In the genomic region with DNA sequence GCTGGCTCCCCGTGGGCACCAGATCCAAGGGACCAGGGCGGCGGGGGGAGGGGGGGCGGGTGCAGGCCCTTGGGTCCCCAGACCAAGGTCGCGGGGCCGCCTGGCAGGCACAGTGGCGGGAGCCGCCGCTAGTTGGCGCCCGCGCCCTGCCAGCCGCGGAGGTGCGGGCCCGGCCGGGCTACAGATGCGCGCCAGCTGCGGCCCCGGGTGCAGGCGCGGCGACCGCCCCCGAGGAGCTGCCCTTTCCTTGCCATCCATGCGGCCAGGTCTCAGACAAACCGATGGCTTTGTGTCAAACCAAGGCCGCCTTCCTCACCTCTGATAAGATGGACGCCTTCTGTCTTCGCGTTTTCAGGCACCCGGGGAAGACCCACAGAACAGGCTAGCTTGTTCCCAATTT, we compare ENCODE assay signal across 8 cellular contexts. TPM values are rescaled to one million over a fixed set of nuclear protein-coding genes. Genes with fewer than 3 reads are reported as not detected.
DNase-seq lines count a peak whose midpoint lies in the region; ATAC-seq, FAIRE-seq and TF ChIP-seq lines count a peak whose summit lies in the region.

No MANE protein-coding gene starts in this region.

- no peaks in the 10 kb centered on the region for H3K9me2 ChIP-seq in SK-N-SH

- 42% methylated on average over 5 of the region's 34 CpGs for WGBS in A549 (ENCODE audit: missing lambda C conversion rate)
- WGBS in SK-N-SH (ENCODE audit: low lambda C conversion rate): 0% methylated on average over 1 of the region's 34 CpGs

- H3K4me3 Mint-ChIP-seq in activated naive CD8-positive, alpha-beta T cell: peak overlapping the region; percentile 61

- TF ChIP-seq RAD21 in A549 (conservative IDR thresholded peaks at IDR 0.05 in 1 of 2, IDR thresholded peaks at IDR 0.05 in 1 of 2) (peak; percentile 36 to 80; a peak in 4 of 5 replicates), SK-N-SH (IDR thresholded peaks at IDR 0.05; ENCODE audit: low read length) (peak; percentile 69)

- POLR2A ChIA-PET in A549 (lab: Yijun Ruan, JAX) (no interaction called here), SK-N-SH (lab: Yijun Ruan, JAX) (no interaction called here)

- no peaks in the 10 kb centered on the region for H3K9me3 Mint-ChIP-seq in activated naive CD8-positive, alpha-beta T cell (ENCODE audit: low read depth)

- H3K4me3 ChIP-seq in A549 (peak overlapping the region; percentile 21; the same call in 1 of the 3 replicates), SK-N-SH (ENCODE audit: low read depth in 2 of 2, low read length in 1 of 2) (peak overlapping the region in 1 of 2 experiments; percentile 32; a peak in 2 of 4 replicates), iPS-18a (ENCODE audit: low read length) (peak overlapping the region; percentile 20)

- FAIRE-seq in A549 (lab: Jason Lieb, UNC): no peak

- no peak for TF ChIP-seq POLR2A in A549 (IDR thresholded peaks at IDR 0.05; ENCODE audit: low read length)

- CTCF ChIA-PET in A549 (lab: Yijun Ruan, JAX) (interaction anchor here (0.6 to 10.6 kb wide), 28 partner anchors 9 to 733 kb away, joined by 3 to 79 read pairs (median 3); no protein-coding TSS in a partner anchor), SK-N-SH (lab: Yijun Ruan, JAX) (interaction anchor here (0.6 to 8.2 kb wide), 44 partner anchors 9 to 313 kb away, joined by 3 to 85 read pairs (median 4); no protein-coding TSS in a partner anchor)

- H3K27me3 ChIP-seq in SK-N-SH (ENCODE audit: insufficient read depth) (peaks cover 69% of the 10 kb centered on the region), iPS-18a (ENCODE audit: control insufficient read depth, insufficient read depth, low read length) (peaks cover 89% of the 10 kb centered on the region)

- no peaks in the 10 kb centered on the region for H3K79me2 ChIP-seq in SK-N-SH (ENCODE audit: insufficient read depth)

- DNase-seq in A549 (ENCODE audit: low read depth in 1 of 2, low spot score in 1 of 2) (peak; percentile 26 to 68), GM20000 (ENCODE audit: low spot score) (peak; percentile 88), SK-N-SH (peak; percentile 97)
- DNase-seq in stimulated activated CD4-positive, alpha-beta T cell treated with anti-CD3 and anti-CD28 coated beads, Interleukin-4, amount 100 ng/mL, for 1 hour: peak; percentile 72

- H3K9me3 ChIP-seq in A549 (no peaks in the 10 kb centered on the region), SK-N-SH (no peaks in the 10 kb centered on the region), iPS-18a (ENCODE audit: control insufficient read depth, low read depth, low read length) (no peaks in the 10 kb centered on the region)

- peaks cover 3% of the 10 kb centered on the region for H3K36me3 Mint-ChIP-seq in activated naive CD8-positive, alpha-beta T cell

- peaks cover 44% of the 10 kb centered on the region for H3K4me1 Mint-ChIP-seq in activated naive CD8-positive, alpha-beta T cell (ENCODE audit: low read depth)

- H3K4me1 ChIP-seq in A549: peaks cover 3% of the 10 kb centered on the region; the same call in 1 of the 3 replicates
- peaks cover 0 to 8% of the 10 kb centered on the region in 2 experiments; a peak in 1 of 4 replicates for H3K4me1 ChIP-seq in SK-N-SH (ENCODE audit: control insufficient read depth in 1 of 2, insufficient read depth in 2 of 2, low read depth in 1 of 2, low read length in 1 of 2)
- peaks cover 30% of the 10 kb centered on the region for H3K4me1 ChIP-seq in iPS-18a (ENCODE audit: control insufficient read depth, low read depth, low read length)

- H3K4me2 ChIP-seq in A549 (peak overlapping the region; percentile 67), SK-N-SH (no peak overlapping the region)

- H3K27ac ChIP-seq in A549: peak overlapping the region in 1 of 2 experiments; percentile 52; a peak in 3 of 6 replicates
- H3K27ac ChIP-seq in SK-N-SH (ENCODE audit: low read depth in 2 of 2, low read length in 1 of 2): no peak overlapping the region
- no peak overlapping the region for H3K27ac ChIP-seq in iPS-18a (ENCODE audit: low read length)

- H3K27ac Mint-ChIP-seq in activated naive CD8-positive, alpha-beta T cell: peak overlapping the region; percentile 28

- ATAC-seq in A549 (peak; percentile 63 to 83), HG03460 (IDR thresholded peaks at IDR 0.05; ENCODE audit: unreplicated experiment) (no peak), HG03457 (IDR thresholded peaks at IDR 0.05; ENCODE audit: unreplicated experiment) (no peak)

- TF ChIP-seq EP300 in A549 (IDR thresholded peaks at IDR 0.05) (no peak), SK-N-SH (IDR thresholded peaks at IDR 0.05; ENCODE audit: borderline replicate concordance in 1 of 2, low read depth in 1 of 2, low read length in 1 of 2) (no peak)

- no peaks in the 10 kb centered on the region for H4K20me1 ChIP-seq in SK-N-SH (ENCODE audit: insufficient read depth)

- H3K36me3 ChIP-seq in SK-N-SH (replicated peaks in 1 of 2; ENCODE audit: control insufficient read depth in 1 of 2, insufficient read depth in 2 of 2, low read length in 1 of 2) (no peaks in the 10 kb centered on the region), iPS-18a (ENCODE audit: control insufficient read depth, low read depth, low read length) (no peaks in the 10 kb centered on the region)

- no peak overlapping the region for H2AFZ ChIP-seq in SK-N-SH (ENCODE audit: low read depth)

- H3K9ac ChIP-seq in SK-N-SH (no peak overlapping the region), iPS-18a (ENCODE audit: low read length) (no peak overlapping the region)

- H3F3A ChIP-seq in SK-N-SH (replicated peaks; ENCODE audit: insufficient read depth): no peaks in the 10 kb centered on the region

- TF ChIP-seq CTCF in A549 (IDR thresholded peaks at IDR 0.05): peak; percentile 83
- peak; percentile 89 for TF ChIP-seq CTCF in GM20000 (IDR thresholded peaks at IDR 0.05; ENCODE audit: extremely low read depth, missing control alignments)
- peak; percentile 53 for TF ChIP-seq CTCF in SK-N-SH (IDR thresholded peaks at IDR 0.05)

- no peaks in the 10 kb centered on the region for H3K27me3 Mint-ChIP-seq in activated naive CD8-positive, alpha-beta T cell

TF ChIP-seq in A549, 52 proteins besides CTCF, POLR2A, EP300 and RAD21:
- TF ChIP-seq, protein P1, sequence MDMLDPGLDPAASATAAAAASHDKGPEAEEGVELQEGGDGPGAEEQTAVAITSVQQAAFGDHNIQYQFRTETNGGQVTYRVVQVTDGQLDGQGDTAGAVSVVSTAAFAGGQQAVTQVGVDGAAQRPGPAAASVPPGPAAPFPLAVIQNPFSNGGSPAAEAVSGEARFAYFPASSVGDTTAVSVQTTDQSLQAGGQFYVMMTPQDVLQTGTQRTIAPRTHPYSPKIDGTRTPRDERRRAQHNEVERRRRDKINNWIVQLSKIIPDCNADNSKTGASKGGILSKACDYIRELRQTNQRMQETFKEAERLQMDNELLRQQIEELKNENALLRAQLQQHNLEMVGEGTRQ (IDR thresholded peaks at IDR 0.05): no peak
- TF ChIP-seq HDAC2 (IDR thresholded peaks at IDR 0.05): no peak
- TF ChIP-seq SMC3 (IDR thresholded peaks at IDR 0.05): peak; percentile 66
- TF ChIP-seq, protein P2, sequence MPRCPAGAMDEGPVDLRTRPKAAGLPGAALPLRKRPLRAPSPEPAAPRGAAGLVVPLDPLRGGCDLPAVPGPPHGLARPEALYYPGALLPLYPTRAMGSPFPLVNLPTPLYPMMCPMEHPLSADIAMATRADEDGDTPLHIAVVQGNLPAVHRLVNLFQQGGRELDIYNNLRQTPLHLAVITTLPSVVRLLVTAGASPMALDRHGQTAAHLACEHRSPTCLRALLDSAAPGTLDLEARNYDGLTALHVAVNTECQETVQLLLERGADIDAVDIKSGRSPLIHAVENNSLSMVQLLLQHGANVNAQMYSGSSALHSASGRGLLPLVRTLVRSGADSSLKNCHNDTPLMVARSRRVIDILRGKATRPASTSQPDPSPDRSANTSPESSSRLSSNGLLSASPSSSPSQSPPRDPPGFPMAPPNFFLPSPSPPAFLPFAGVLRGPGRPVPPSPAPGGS (IDR thresholded peaks at IDR 0.05): no peak
TF ChIP-seq in A549: peak in this region for 1.

TF ChIP-seq in SK-N-SH, 30 proteins besides CTCF, POLR2A, EP300 and RAD21:
- TF ChIP-seq FOSL2 (IDR thresholded peaks at IDR 0.05; ENCODE audit: borderline replicate concordance, low read depth) (no peak), TEAD4 (IDR thresholded peaks at IDR 0.05; ENCODE audit: borderline replicate concordance, insufficient read depth) (no peak), SMC3 (IDR thresholded peaks at IDR 0.05; ENCODE audit: low read depth, low read length) (peak; percentile 52)
TF ChIP-seq in SK-N-SH: peak in this region for 1.

RNA-seq across cellular contexts. Expression of a gene that starts 2.2 kb away (rescaled TPM):
- polyA plus RNA-seq in A549 (2011; rRNA removed) (1.4 and 2.6 TPM in 2 replicates), A549 (2017; fragmentation: RNase III; extraction: RNeasy Plus Mini Kit Qiagen cat#74134 plus additional on column Dnase treatment) (3.2 to 4.0 TPM (median 3.7 TPM) in 3 replicates), SK-N-SH (2012; rRNA removed) (not detected in 2 replicates)
- 2.7 and 4.9 TPM in 2 replicates for polyA plus RNA-seq in A549 (2012; cell fraction: cytosol; rRNA removed)
- polyA plus RNA-seq in A549 (2012; cell fraction: nucleus; rRNA removed): 2.6 and 3.6 TPM in 2 replicates
- 0.95 and 5.9 TPM in 2 replicates for polyA minus RNA-seq in A549 (2011; rRNA and poly(A)+ RNA removed)
- polyA plus RNA-seq in SK-N-SH (2012; cell fraction: cytosol; rRNA removed): not detected in 2 replicates
- polyA plus RNA-seq in SK-N-SH (2012; cell fraction: nucleus; rRNA removed): not detected in 2 replicates

Comparison
In these comparisons a context has a peak if more than half of its experiments do, and no peak if none do; other contexts are left out.
1. ATAC-seq: peak in A549 (2 of 2); none in HG03460 (single experiment) and HG03457 (single experiment).
2. DNase-seq: peak in every context shown above with its lines; median percentile 97 in SK-N-SH; 88 in GM20000; 72 in stimulated activated CD4-positive, alpha-beta T cell treated with anti-CD3 and anti-CD28 coated beads, Interleukin-4, amount 100 ng/mL, for 1 hour; 47 in A549.
3. Peak in every context shown above with its lines, with median percentiles within 50 percentile points of each other: CTCF ChIP-seq.